ENCODE assay signal across 28 cellular contexts in genomic region chr1:83705091-83705490, GRCh38.
"Had no signal": no experiment of that assay in that cellular context is flagged by ENCODE, and none has a peak within 500 bp of the region (broad histone marks: within the 10 kb centered on the region; RNA-seq: fewer than 3 reads in every experiment).

No MANE protein-coding gene starts in this region.

- H3K4me3 Mint-ChIP-seq: activated CD4-positive, alpha-beta memory T cell treated with anti-CD3 and anti-CD28 coated beads, Interleukin-2, amount 10 ng/mL, durations not matched to agents 7 days and 5 days; activated CD4-positive, alpha-beta T cell treated with anti-CD3 and anti-CD28 coated beads, Interleukin-2, amount 10 ng/mL, durations not matched to agents 24 days and 14 days; activated naive CD8-positive, alpha-beta T cell treated with anti-CD3 and anti-CD28 coated beads, Interleukin-2, amount 50 U/mL, for 24 hours; activated T-cell treated with anti-CD3 and anti-CD28 coated beads, Interleukin-2, amount 50 U/mL, for 72 hours; endodermal cell; immature natural killer cell; naive thymus-derived CD8-positive, alpha-beta T cell; stimulated activated effector memory CD8-positive, alpha-beta T cell treated with anti-CD3 and anti-CD28 coated beads, Interleukin-12 subunit alpha, Interleukin-12 subunit beta, amount 100 ng/mL, for 72 hours; stimulated activated naive CD8-positive, alpha-beta T cell treated with anti-CD3 and anti-CD28 coated beads, Interleukin-15, amount 100 ng/mL, for 72 hours had no signal

- H3K27ac ChIP-seq: cardiac muscle cell, esophagus squamous epithelium, hepatocyte, lower lobe of right lung, neutrophil, ovary, prostate gland, right atrium auricular region, skin epidermis, transverse colon, vagina, VCaP had no signal

- H3K4me2 ChIP-seq: hepatocyte had no signal

- H3K4me3 ChIP-seq: cardiac muscle cell, esophagus squamous epithelium, hepatocyte, lower lobe of right lung, ovary, prostate gland, right atrium auricular region, skin epidermis, transverse colon, vagina had no signal

- H3K27me3 Mint-ChIP-seq: activated CD4-positive, alpha-beta memory T cell treated with anti-CD3 and anti-CD28 coated beads, Interleukin-2, amount 10 ng/mL, durations not matched to agents 7 days and 5 days; activated CD4-positive, alpha-beta T cell treated with anti-CD3 and anti-CD28 coated beads, Interleukin-2, amount 10 ng/mL, durations not matched to agents 24 days and 14 days; activated naive CD8-positive, alpha-beta T cell treated with anti-CD3 and anti-CD28 coated beads, Interleukin-2, amount 50 U/mL, for 24 hours; naive thymus-derived CD8-positive, alpha-beta T cell; stimulated activated naive CD8-positive, alpha-beta T cell treated with anti-CD3 and anti-CD28 coated beads, Interleukin-15, amount 100 ng/mL, for 72 hours had no signal

- H2AFZ ChIP-seq: hepatocyte had no signal

- H3K36me3 ChIP-seq: cardiac muscle cell, esophagus squamous epithelium, lower lobe of right lung, neutrophil, ovary, prostate gland, right atrium auricular region, transverse colon, vagina had no signal

- DNase-seq: activated CD4-positive, alpha-beta memory T cell treated with anti-CD3 and anti-CD28 coated beads, Interleukin-2, amount 10 ng/mL, durations not matched to agents 7 days and 5 days; activated CD4-positive, alpha-beta T cell treated with anti-CD3 and anti-CD28 coated beads, Interleukin-2, amount 10 ng/mL, durations not matched to agents 24 days and 14 days; activated gamma-delta T cell; activated naive CD4-positive, alpha-beta T cell treated with anti-CD3 and anti-CD28 coated beads, Interleukin-2, amount 50 U/mL, for 16 hours; activated naive CD8-positive, alpha-beta T cell treated with anti-CD3 and anti-CD28 coated beads, Interleukin-2, amount 50 U/mL, for 24 hours; activated T-cell treated with anti-CD3 and anti-CD28 coated beads, Interleukin-2, amount 50 U/mL, for 72 hours; cortex of kidney; endodermal cell; esophagus squamous epithelium; foreskin melanocyte; immature natural killer cell; lower lobe of right lung; naive thymus-derived CD8-positive, alpha-beta T cell; ovary; stimulated activated CD4-positive, alpha-beta T cell treated with anti-CD3 and anti-CD28 coated beads, Interleukin-2, amount 100 ng/mL, for 24 hours; stimulated activated naive CD8-positive, alpha-beta T cell treated with anti-CD3 and anti-CD28 coated beads, Interleukin-15, amount 100 ng/mL, for 72 hours; transverse colon had no signal

- H3K4me1 Mint-ChIP-seq: activated CD4-positive, alpha-beta memory T cell treated with anti-CD3 and anti-CD28 coated beads, Interleukin-2, amount 10 ng/mL, durations not matched to agents 7 days and 5 days; immature natural killer cell; stimulated activated effector memory CD8-positive, alpha-beta T cell treated with anti-CD3 and anti-CD28 coated beads, Interleukin-12 subunit alpha, Interleukin-12 subunit beta, amount 100 ng/mL, for 72 hours had no signal

- H3K27ac Mint-ChIP-seq: activated CD4-positive, alpha-beta memory T cell treated with anti-CD3 and anti-CD28 coated beads, Interleukin-2, amount 10 ng/mL, durations not matched to agents 7 days and 5 days; activated CD4-positive, alpha-beta T cell treated with anti-CD3 and anti-CD28 coated beads, Interleukin-2, amount 10 ng/mL, durations not matched to agents 24 days and 14 days; activated naive CD8-positive, alpha-beta T cell treated with anti-CD3 and anti-CD28 coated beads, Interleukin-2, amount 50 U/mL, for 24 hours; endodermal cell; immature natural killer cell; naive thymus-derived CD8-positive, alpha-beta T cell; stimulated activated effector memory CD8-positive, alpha-beta T cell treated with anti-CD3 and anti-CD28 coated beads, Interleukin-12 subunit alpha, Interleukin-12 subunit beta, amount 100 ng/mL, for 72 hours; stimulated activated naive CD8-positive, alpha-beta T cell treated with anti-CD3 and anti-CD28 coated beads, Interleukin-15, amount 100 ng/mL, for 72 hours had no signal

- ATAC-seq: activated CD4-positive, CD25-positive, alpha-beta regulatory T cell treated with anti-CD3 and anti-CD28 coated beads, Interleukin-2, amount 50 U/mL, for 24 hours; activated naive CD8-positive, alpha-beta T cell treated with anti-CD3 and anti-CD28 coated beads, Interleukin-2, amount 50 U/mL, for 24 hours; activated T-cell treated with anti-CD3 and anti-CD28 coated beads, Interleukin-2, amount 50 U/mL, for 72 hours; left lobe of liver; lower lobe of right lung; naive thymus-derived CD8-positive, alpha-beta T cell; stimulated activated effector memory CD8-positive, alpha-beta T cell treated with anti-CD3 and anti-CD28 coated beads, Interleukin-12 subunit alpha, Interleukin-12 subunit beta, amount 100 ng/mL, for 72 hours; stimulated activated naive CD8-positive, alpha-beta T cell treated with anti-CD3 and anti-CD28 coated beads, Interleukin-15, amount 100 ng/mL, for 72 hours had no signal

- H3K27me3 ChIP-seq: cardiac muscle cell, esophagus squamous epithelium, hepatocyte, neutrophil, ovary, right atrium auricular region, transverse colon, vagina had no signal

- H3K9me3 ChIP-seq: esophagus squamous epithelium, lower lobe of right lung, neutrophil, ovary, prostate gland, right atrium auricular region, transverse colon, vagina had no signal

- H3K36me3 Mint-ChIP-seq: immature natural killer cell; stimulated activated effector memory CD8-positive, alpha-beta T cell treated with anti-CD3 and anti-CD28 coated beads, Interleukin-12 subunit alpha, Interleukin-12 subunit beta, amount 100 ng/mL, for 72 hours had no signal

- H3K4me1 ChIP-seq: esophagus squamous epithelium, lower lobe of right lung, prostate gland, right atrium auricular region, transverse colon, vagina had no signal

- H3K9me3 Mint-ChIP-seq: activated CD4-positive, alpha-beta memory T cell treated with anti-CD3 and anti-CD28 coated beads, Interleukin-2, amount 10 ng/mL, durations not matched to agents 7 days and 5 days; activated naive CD8-positive, alpha-beta T cell treated with anti-CD3 and anti-CD28 coated beads, Interleukin-2, amount 50 U/mL, for 24 hours; activated T-cell treated with anti-CD3 and anti-CD28 coated beads, Interleukin-2, amount 50 U/mL, for 72 hours; naive thymus-derived CD8-positive, alpha-beta T cell; stimulated activated effector memory CD8-positive, alpha-beta T cell treated with anti-CD3 and anti-CD28 coated beads, Interleukin-12 subunit alpha, Interleukin-12 subunit beta, amount 100 ng/mL, for 72 hours; stimulated activated naive CD8-positive, alpha-beta T cell treated with anti-CD3 and anti-CD28 coated beads, Interleukin-15, amount 100 ng/mL, for 72 hours had no signal

- H3K79me2 ChIP-seq: hepatocyte had no signal
